In genomic region chr7:128841171-128841690, GRCh38 we compare ENCODE assay signal across 13 cellular contexts. TPM values are rescaled to one million over a fixed set of nuclear protein-coding genes. Genes with fewer than 3 reads are reported as not detected.
A peak's percentile ranks its signal among the peaks of the same experiment; 100 is the strongest.
DNase-seq lines count a peak whose midpoint lies in the region; ATAC-seq and TF ChIP-seq lines count a peak whose summit lies in the region.
"Had no signal": no experiment of that assay in that cellular context is flagged by ENCODE, and none has a peak within 500 bp of the region (broad histone marks: within the 10 kb centered on the region; RNA-seq: fewer than 3 reads in every experiment).

No MANE protein-coding gene starts in this region.

- H3K4me3 ChIP-seq in heart right ventricle = no peak overlapping the region

- H3K9me3 Mint-ChIP-seq in memory B cell = no peaks in the 10 kb centered on the region
- H3K9me3 Mint-ChIP-seq: activated naive CD4-positive, alpha-beta T cell treated with anti-CD3 and anti-CD28 coated beads, Interleukin-2, amount 50 U/mL, for 72 hours; activated T-cell treated with anti-CD3 and anti-CD28 coated beads, Interleukin-2, amount 50 U/mL, for 24 hours; brain; stimulated activated naive CD8-positive, alpha-beta T cell treated with anti-CD3 and anti-CD28 coated beads, Interleukin-15, Interleukin-2, amounts not matched to agents 100 ng/mL and 50 ng/mL, for 24 hours had no signal

- peaks cover 5% of the 10 kb centered on the region for H3K4me1 Mint-ChIP-seq in T-helper 17 cell
- H3K4me1 Mint-ChIP-seq in memory B cell = peaks cover 8% of the 10 kb centered on the region

- no peaks in the 10 kb centered on the region for H3K27me3 ChIP-seq in heart right ventricle

- H3K27ac Mint-ChIP-seq in T-helper 17 cell (peak overlapping the region; percentile 27), memory B cell (peak overlapping the region; percentile 62)
- H3K27ac Mint-ChIP-seq: activated naive CD4-positive, alpha-beta T cell treated with anti-CD3 and anti-CD28 coated beads, Interleukin-2, amount 50 U/mL, for 72 hours; activated T-cell treated with anti-CD3 and anti-CD28 coated beads, Interleukin-2, amount 50 U/mL, for 24 hours; stimulated activated naive CD8-positive, alpha-beta T cell treated with anti-CD3 and anti-CD28 coated beads, Interleukin-15, Interleukin-2, amounts not matched to agents 100 ng/mL and 50 ng/mL, for 24 hours had no signal

- H3K4me3 Mint-ChIP-seq in T-helper 17 cell (no peak overlapping the region), memory B cell (no peak overlapping the region)
- H3K4me3 Mint-ChIP-seq: activated T-cell treated with anti-CD3 and anti-CD28 coated beads, Interleukin-2, amount 50 U/mL, for 24 hours; brain; stimulated activated naive CD8-positive, alpha-beta T cell treated with anti-CD3 and anti-CD28 coated beads, Interleukin-15, Interleukin-2, amounts not matched to agents 100 ng/mL and 50 ng/mL, for 24 hours had no signal

- peaks cover 0 to 100% (median 75%) of the 10 kb centered on the region in 9 donors for H3K36me3 ChIP-seq in heart right ventricle

- intact Hi-C loops in left ventricle myocardium superior (cut with micrococcal nuclease) = no loop called here
- intact Hi-C loops in heart right ventricle (cut with DNase I) = no loop called here

- H3K36me3 Mint-ChIP-seq in T-helper 17 cell (ENCODE audit: low read depth) = no peaks in the 10 kb centered on the region
- H3K36me3 Mint-ChIP-seq in memory B cell = no peaks in the 10 kb centered on the region
- H3K36me3 Mint-ChIP-seq: activated naive CD4-positive, alpha-beta T cell treated with anti-CD3 and anti-CD28 coated beads, Interleukin-2, amount 50 U/mL, for 72 hours had no signal

- H3K9me3 ChIP-seq in heart right ventricle (no peaks in the 10 kb centered on the region), T-helper 17 cell (ENCODE audit: control insufficient read depth, low read length, poor library complexity, severe bottlenecking) (no peaks in the 10 kb centered on the region)

- WGBS in heart right ventricle, 2 donors = 81 to 88% methylated on average over 16 to 17 of the region's 17 CpGs

- DNase-seq in left ventricle myocardium superior = peak; percentile 37
- DNase-seq in heart right ventricle = no peak
- no peak for DNase-seq in T-helper 17 cell
- peak; percentile 30 to 56 for DNase-seq in memory B cell (ENCODE audit: low spot score in 2 of 2)
- DNase-seq in dermis blood vessel endothelial cell = no peak
- no peak for DNase-seq in NCI-H226

- peaks cover 0 to 49% (median 6%) of the 10 kb centered on the region in 9 donors for H3K4me1 ChIP-seq in heart right ventricle
- H3K4me1 ChIP-seq: parathyroid adenoma had no signal

- no peaks in the 10 kb centered on the region for H3K27me3 Mint-ChIP-seq in T-helper 17 cell
- peaks cover 4% of the 10 kb centered on the region for H3K27me3 Mint-ChIP-seq in memory B cell
- H3K27me3 Mint-ChIP-seq: activated T-cell treated with anti-CD3 and anti-CD28 coated beads, Interleukin-2, amount 50 U/mL, for 24 hours; stimulated activated naive CD8-positive, alpha-beta T cell treated with anti-CD3 and anti-CD28 coated beads, Interleukin-15, Interleukin-2, amounts not matched to agents 100 ng/mL and 50 ng/mL, for 24 hours had no signal

- H3K27ac ChIP-seq in heart right ventricle = peak overlapping the region in 1 of 10 donors; percentile 16
- H3K27ac ChIP-seq: parathyroid adenoma had no signal

- no peak for ATAC-seq in left ventricle myocardium superior
- ATAC-seq in heart right ventricle = no peak
- ATAC-seq in T-helper 17 cell = peak; percentile 69
- ATAC-seq in memory B cell (ENCODE audit: low read depth) = peak; percentile 92
- no peak for ATAC-seq in HG02938 (IDR thresholded peaks at IDR 0.05; ENCODE audit: unreplicated experiment)
- no peak for ATAC-seq in HG02973 (IDR thresholded peaks at IDR 0.05; ENCODE audit: unreplicated experiment)

- TF ChIP-seq CTCF in heart right ventricle (IDR thresholded peaks at IDR 0.05) = no peak

RNA-seq across cellular contexts. Expression of gene FLNC, which starts 11.0 kb away (rescaled TPM):
- total RNA-seq in left ventricle myocardium superior (591 TPM), heart right ventricle (1,000 to 10,000 TPM in 6 of 10 donors, 100 to 1,000 TPM in 4; 364 to 2,445 (median 1,303) TPM), T-helper 17 cell (under 1 TPM; 0.05 TPM), dermis blood vessel endothelial cell (117 and 331 TPM in 2 replicates)
- polyA plus RNA-seq in heart right ventricle = 1,000 to 10,000 TPM in 1 of 2 donors, 100 to 1,000 TPM in 1; 223 to 1,054 TPM

RNA-seq across cellular contexts. Expression of gene ATP6V1F, which starts 21.4 kb away (rescaled TPM):
- total RNA-seq in left ventricle myocardium superior (115 TPM), heart right ventricle (100 to 1,000 TPM in 9 of 10 donors, 10 to 100 TPM in 1; 96.7 to 168 (median 124) TPM), T-helper 17 cell (10 to 100 TPM; 62.5 to 68.7 TPM), dermis blood vessel endothelial cell (86.5 and 93.1 TPM in 2 replicates)
- 100 to 1,000 TPM; 153 to 189 TPM for polyA plus RNA-seq in heart right ventricle

RNA-seq across cellular contexts. Expression of gene CCDC136, which starts 49.5 kb away (rescaled TPM):
- total RNA-seq in left ventricle myocardium superior (6.5 TPM), heart right ventricle (10 to 100 TPM in 4 of 10 donors, 1 to 10 TPM in 6; 1.8 to 14.4 (median 8.0) TPM), T-helper 17 cell (1 to 10 TPM; 7.5 to 7.7 TPM), dermis blood vessel endothelial cell (0.88 and 1.7 TPM in 2 replicates)
- polyA plus RNA-seq in heart right ventricle = 10 to 100 TPM in 1 of 2 donors, 1 to 10 TPM in 1; 4.6 to 13.5 TPM

Comparison
In these comparisons a context has a peak if more than half of its experiments do, and no peak if none do; other contexts are left out.
1. DNase-seq: peak in left ventricle myocardium superior (single experiment) and memory B cell (2 of 2); none in heart right ventricle (0 of 2), T-helper 17 cell (0 of 3), dermis blood vessel endothelial cell (single experiment) and NCI-H226 (single experiment).
2. ATAC-seq: peak in T-helper 17 cell (single experiment) and memory B cell (single experiment); none in left ventricle myocardium superior (single experiment), heart right ventricle (0 of 8), HG02938 (single experiment) and HG02973 (single experiment).
3. RNA of gene FLNC, which starts 11.0 kb away (total RNA-seq): 364 to 2,445 TPM in heart right ventricle, 591 TPM in left ventricle myocardium superior (single experiment) and 117 to 331 TPM in dermis blood vessel endothelial cell; 0.05 TPM in T-helper 17 cell; every median in the first group is over 100 times any median in the second.